ENCODE assay signal across 1 cellular context in genomic region chr2:29139731-29140130, GRCh38.
TF ChIP-seq lines count a peak whose summit lies in the region.

No MANE protein-coding gene starts in this region.

TF ChIP-seq in IMR-90, 13 proteins besides CTCF, POLR2A, EP300 and RAD21:
- TF ChIP-seq MXI1 (IDR thresholded peaks at IDR 0.05; ENCODE audit: borderline replicate concordance, low read depth, low read length) (no peak), BHLHE40 (IDR thresholded peaks at IDR 0.05; ENCODE audit: low read depth, low read length) (no peak), USF2 (IDR thresholded peaks at IDR 0.05; ENCODE audit: low read depth, low read length) (no peak)
